ENCODE assay signal across 25 cellular contexts in the genomic region with DNA sequence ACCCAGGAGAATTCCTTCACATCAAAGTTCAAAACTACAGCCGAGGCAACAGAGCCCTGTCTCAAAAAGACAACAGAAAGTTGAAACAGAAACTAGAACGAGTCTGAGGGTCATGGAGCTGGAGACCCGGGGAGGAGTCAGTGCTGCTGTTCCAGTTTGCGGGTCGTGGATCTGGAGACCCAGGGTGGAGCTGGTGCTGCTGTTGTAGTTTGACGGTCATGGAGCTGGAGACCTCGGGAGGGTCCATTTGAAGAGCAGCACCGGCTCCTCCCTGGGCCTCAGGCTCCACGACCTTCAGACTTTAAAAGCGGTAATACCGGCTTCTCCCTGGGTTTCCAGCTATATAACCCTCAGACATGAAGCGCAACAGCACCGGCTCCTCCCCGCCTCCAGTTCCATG. TPM values are rescaled to one million over a fixed set of nuclear protein-coding genes. Genes with fewer than 3 reads are reported as not detected.
"Had no signal": no experiment of that assay in that cellular context is flagged by ENCODE, and none has a peak within 500 bp of the region (broad histone marks: within the 10 kb centered on the region; RNA-seq: fewer than 3 reads in every experiment).

No MANE protein-coding gene starts in this region.

- DNase-seq: activated CD4-positive, alpha-beta T cell treated with anti-CD3 and anti-CD28 coated beads, Interleukin-2, amount 50 U/mL, for 48 hours; activated CD4-positive, CD25-positive, alpha-beta regulatory T cell treated with anti-CD3 and anti-CD28 coated beads, Interleukin-2, amount 50 U/mL, for 72 hours; activated naive CD4-positive, alpha-beta T cell treated with Interleukin-2 at 50 U/mL for 16 hours; anterior cingulate cortex; dermis blood vessel endothelial cell; effector memory CD8-positive, alpha-beta T cell; heart left ventricle; mammary epithelial cell; natural killer cell; right cardiac atrium; stimulated activated CD4-positive, alpha-beta T cell treated with anti-CD3 and anti-CD28 coated beads, Interleukin-4, amount 100 ng/mL, for 4 hours; stimulated activated CD8-positive, alpha-beta memory T cell treated with anti-CD3 and anti-CD28 coated beads, Interleukin-4, amount 100 ng/mL, for 48 hours; stimulated activated naive CD8-positive, alpha-beta T cell treated with anti-CD3 and anti-CD28 coated beads, Interleukin-15, Interleukin-2, amounts not matched to agents 100 U/mL and 50 U/mL, for 24 hours; T-helper 9 cell; trophoblast cell had no signal

- H3K9me3 ChIP-seq: prostate gland had no signal

- H3K36me3 ChIP-seq: heart left ventricle, prostate gland had no signal

- H3K27me3 ChIP-seq: heart left ventricle had no signal

- FAIRE-seq: frontal cortex had no signal

- ATAC-seq: activated T-helper 17 cell treated with anti-CD3 and anti-CD28 coated beads, Interleukin-2, amount 50 U/mL, for 72 hours; effector memory CD8-positive, alpha-beta T cell; left lobe of liver; natural killer cell; right cardiac atrium; stimulated activated naive CD8-positive, alpha-beta T cell treated with anti-CD3 and anti-CD28 coated beads, Interleukin-15, Interleukin-2, amounts not matched to agents 100 U/mL and 50 U/mL, for 24 hours had no signal

- H3K4me3 ChIP-seq: heart left ventricle, prostate gland, smooth muscle cell had no signal

- H3K27ac ChIP-seq: epithelial cell of prostate, heart left ventricle, prostate gland had no signal

- H3K4me2 ChIP-seq: smooth muscle cell had no signal

- H3K4me1 ChIP-seq: heart left ventricle, prostate gland had no signal

RNA-seq across cellular contexts. Expression of gene LCN15, which starts 13.0 kb away (rescaled TPM):
- total RNA-seq: activated T-helper 17 cell treated with anti-CD3 and anti-CD28 coated beads, Interleukin-2, amount 50 U/mL, for 72 hours; cerebellum; dermis blood vessel endothelial cell; fibroblast of lung; frontal cortex; left lobe of liver; mammary epithelial cell; mononuclear cell; natural killer cell; omental fat pad; smooth muscle cell had no signal
- polyA plus RNA-seq: fibroblast of lung, mammary epithelial cell, smooth muscle cell had no signal

RNA-seq across cellular contexts. Expression of gene LCN8, which starts 19.3 kb away (rescaled TPM):
- total RNA-seq: activated T-helper 17 cell treated with anti-CD3 and anti-CD28 coated beads, Interleukin-2, amount 50 U/mL, for 72 hours; cerebellum; dermis blood vessel endothelial cell; fibroblast of lung; frontal cortex; heart left ventricle; left lobe of liver; mammary epithelial cell; mononuclear cell; natural killer cell; omental fat pad; prostate gland; right cardiac atrium; smooth muscle cell had no signal
- polyA plus RNA-seq: fibroblast of lung, heart left ventricle, mammary epithelial cell, right cardiac atrium, smooth muscle cell had no signal

RNA-seq across cellular contexts. Expression of gene LCN6, which starts 29.0 kb away (rescaled TPM):
- total RNA-seq: activated T-helper 17 cell treated with anti-CD3 and anti-CD28 coated beads, Interleukin-2, amount 50 U/mL, for 72 hours; cerebellum; fibroblast of lung; frontal cortex; left lobe of liver; mammary epithelial cell; mononuclear cell; natural killer cell; smooth muscle cell had no signal
- polyA plus RNA-seq: fibroblast of lung, mammary epithelial cell, smooth muscle cell had no signal
